In the genomic region with DNA sequence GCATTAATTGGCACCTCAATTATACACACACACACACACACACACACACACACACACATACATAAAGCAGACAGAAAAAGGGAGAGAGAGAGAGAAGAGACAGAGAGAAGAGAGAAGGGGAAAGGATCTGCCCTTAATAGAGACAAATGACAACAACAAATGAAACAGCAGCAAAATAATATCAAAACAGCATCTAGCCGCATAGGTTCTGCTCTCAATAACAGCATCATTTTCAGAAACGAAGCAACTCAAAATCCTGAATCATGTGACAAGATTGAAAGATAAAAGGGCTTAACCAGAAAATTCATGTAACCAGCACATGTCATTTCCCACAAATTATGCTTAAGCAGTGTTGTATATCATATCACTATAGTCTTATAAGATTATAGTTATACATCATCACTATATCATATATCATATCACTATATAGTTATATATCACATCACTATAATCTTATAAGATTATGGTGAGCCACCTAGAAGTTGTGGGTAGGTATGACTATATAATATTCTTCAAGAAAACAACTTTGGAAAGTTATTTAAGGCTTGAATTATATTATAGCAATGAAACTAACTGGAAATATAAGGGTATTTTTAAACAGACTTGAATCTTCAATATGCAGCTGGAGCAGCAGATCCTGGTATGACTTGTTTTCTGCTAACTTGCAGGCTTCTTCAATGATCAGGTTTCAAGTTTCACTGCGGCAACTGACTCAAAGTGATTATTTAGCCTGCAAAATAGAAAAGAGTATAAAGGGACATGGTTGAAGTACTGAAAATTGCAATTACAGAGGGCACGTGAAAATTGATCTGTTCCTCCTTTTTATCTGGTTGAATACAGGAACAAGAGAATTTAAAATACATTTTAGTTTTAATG, we compare ENCODE assay signal across 1 cellular context.
A peak's percentile ranks its signal among the peaks of the same experiment; 100 is the strongest.
TF ChIP-seq lines count a peak whose summit lies in the region.

No MANE protein-coding gene starts in this region.

TF ChIP-seq in GM12878, 131 proteins besides CTCF, POLR2A, EP300 and RAD21:
- TF ChIP-seq SRF (IDR thresholded peaks at IDR 0.05; ENCODE audit: low read depth in 2 of 2, low read length in 2 of 2) (0 out of 4 replicates have a peak, but pooled peaks of 1 of the 2 experiments have one; percentile 7), MEF2B (IDR thresholded peaks at IDR 0.05; ENCODE audit: partially characterized antibody, poor library complexity, severe bottlenecking) (no peak), RELA (IDR thresholded peaks at IDR 0.05; ENCODE audit: borderline replicate concordance, partially characterized antibody) (no peak), JUNB (IDR thresholded peaks at IDR 0.05) (peak; percentile 80), CREM (IDR thresholded peaks at IDR 0.05; ENCODE audit: low read depth) (0 out of 2 replicates have a peak, but pooled peaks have one; percentile 17), HDGF (IDR thresholded peaks at IDR 0.05) (no peak), RCOR1 (conservative IDR thresholded peaks at IDR 0.05; ENCODE audit: low read depth, low read length) (no peak), POLR2AphosphoS2 (IDR thresholded peaks at IDR 0.05; ENCODE audit: low read depth, low read length) (no peak), STAT1 (conservative IDR thresholded peaks at IDR 0.05) (no peak), ASH2L (IDR thresholded peaks at IDR 0.05; ENCODE audit: borderline replicate concordance, low read depth) (no peak), ZBED1 (IDR thresholded peaks at IDR 0.05; ENCODE audit: borderline replicate concordance) (no peak), TBL1XR1 (IDR thresholded peaks at IDR 0.05; ENCODE audit: low read depth, low read length) (no peak), RUNX3 (IDR thresholded peaks at IDR 0.05; ENCODE audit: low read length) (peak; percentile 35; the same call in 1 of the 2 replicates), IKZF2 (IDR thresholded peaks at IDR 0.05) (no peak), ZNF622 (IDR thresholded peaks at IDR 0.05) (no peak), NFIC (IDR thresholded peaks at IDR 0.05; ENCODE audit: low read depth, low read length) (peak; percentile 64; the same call in 1 of the 2 replicates), SIN3A (IDR thresholded peaks at IDR 0.05; ENCODE audit: low read depth, low read length) (no peak), NRF1 (conservative IDR thresholded peaks at IDR 0.05; ENCODE audit: low read depth, low read length) (no peak)
- TF ChIP-seq, protein P1, sequence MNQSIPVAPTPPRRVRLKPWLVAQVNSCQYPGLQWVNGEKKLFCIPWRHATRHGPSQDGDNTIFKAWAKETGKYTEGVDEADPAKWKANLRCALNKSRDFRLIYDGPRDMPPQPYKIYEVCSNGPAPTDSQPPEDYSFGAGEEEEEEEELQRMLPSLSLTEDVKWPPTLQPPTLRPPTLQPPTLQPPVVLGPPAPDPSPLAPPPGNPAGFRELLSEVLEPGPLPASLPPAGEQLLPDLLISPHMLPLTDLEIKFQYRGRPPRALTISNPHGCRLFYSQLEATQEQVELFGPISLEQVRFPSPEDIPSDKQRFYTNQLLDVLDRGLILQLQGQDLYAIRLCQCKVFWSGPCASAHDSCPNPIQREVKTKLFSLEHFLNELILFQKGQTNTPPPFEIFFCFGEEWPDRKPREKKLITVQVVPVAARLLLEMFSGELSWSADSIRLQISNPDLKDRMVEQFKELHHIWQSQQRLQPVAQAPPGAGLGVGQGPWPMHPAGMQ (IDR thresholded peaks at IDR 0.05; ENCODE audit: borderline replicate concordance): no peak
- TF ChIP-seq, protein P2, sequence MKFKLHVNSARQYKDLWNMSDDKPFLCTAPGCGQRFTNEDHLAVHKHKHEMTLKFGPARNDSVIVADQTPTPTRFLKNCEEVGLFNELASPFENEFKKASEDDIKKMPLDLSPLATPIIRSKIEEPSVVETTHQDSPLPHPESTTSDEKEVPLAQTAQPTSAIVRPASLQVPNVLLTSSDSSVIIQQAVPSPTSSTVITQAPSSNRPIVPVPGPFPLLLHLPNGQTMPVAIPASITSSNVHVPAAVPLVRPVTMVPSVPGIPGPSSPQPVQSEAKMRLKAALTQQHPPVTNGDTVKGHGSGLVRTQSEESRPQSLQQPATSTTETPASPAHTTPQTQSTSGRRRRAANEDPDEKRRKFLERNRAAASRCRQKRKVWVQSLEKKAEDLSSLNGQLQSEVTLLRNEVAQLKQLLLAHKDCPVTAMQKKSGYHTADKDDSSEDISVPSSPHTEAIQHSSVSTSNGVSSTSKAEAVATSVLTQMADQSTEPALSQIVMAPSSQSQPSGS (IDR thresholded peaks at IDR 0.05; ENCODE audit: low read length): 0 out of 2 replicates have a peak, but pooled peaks have one; percentile 25
- TF ChIP-seq, protein P3, sequence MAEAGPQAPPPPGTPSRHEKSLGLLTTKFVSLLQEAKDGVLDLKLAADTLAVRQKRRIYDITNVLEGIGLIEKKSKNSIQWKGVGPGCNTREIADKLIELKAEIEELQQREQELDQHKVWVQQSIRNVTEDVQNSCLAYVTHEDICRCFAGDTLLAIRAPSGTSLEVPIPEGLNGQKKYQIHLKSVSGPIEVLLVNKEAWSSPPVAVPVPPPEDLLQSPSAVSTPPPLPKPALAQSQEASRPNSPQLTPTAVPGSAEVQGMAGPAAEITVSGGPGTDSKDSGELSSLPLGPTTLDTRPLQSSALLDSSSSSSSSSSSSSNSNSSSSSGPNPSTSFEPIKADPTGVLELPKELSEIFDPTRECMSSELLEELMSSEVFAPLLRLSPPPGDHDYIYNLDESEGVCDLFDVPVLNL (IDR thresholded peaks at IDR 0.05; ENCODE audit: low read depth, low read length): no peak
